ENCODE assay signal across 20 cellular contexts in the genomic region with DNA sequence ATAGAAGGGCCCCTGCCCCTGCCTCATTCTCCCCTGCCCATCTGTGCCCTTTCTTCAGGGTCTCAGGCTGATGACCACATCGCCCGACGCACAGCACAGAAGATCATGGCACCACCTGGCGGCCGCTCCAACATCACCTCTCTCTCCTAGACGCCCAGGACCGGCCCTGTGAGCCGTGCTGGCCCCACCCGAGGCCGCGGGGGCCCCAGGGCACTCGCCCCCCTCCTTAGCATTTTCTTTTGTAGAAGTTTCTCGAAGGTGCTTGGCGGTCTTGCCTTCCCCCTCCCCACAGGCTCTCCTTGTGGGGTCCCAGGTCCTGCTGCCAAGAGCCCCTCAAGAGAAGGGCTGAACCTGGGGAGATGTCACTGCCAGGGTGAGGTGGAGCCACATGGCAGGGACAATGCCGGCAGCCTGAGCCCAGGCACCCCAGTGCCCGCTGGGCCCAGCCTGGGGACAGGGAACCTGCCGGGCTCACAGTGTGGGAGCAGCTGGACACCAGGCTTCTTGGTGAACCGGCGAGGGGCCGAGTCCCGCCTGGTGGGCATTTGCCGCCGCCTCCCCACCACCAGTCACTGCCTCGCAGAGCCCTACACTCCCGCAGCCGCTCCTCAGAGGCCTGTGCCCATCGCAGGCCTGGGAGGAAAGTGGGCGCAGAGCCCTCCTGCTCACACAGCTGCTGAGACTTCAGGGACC. TPM values are rescaled to one million over a fixed set of nuclear protein-coding genes. Genes with fewer than 3 reads are reported as not detected.
A peak's percentile ranks its signal among the peaks of the same experiment; 100 is the strongest.
DNase-seq lines count a peak whose midpoint lies in the region; TF ChIP-seq lines count a peak whose summit lies in the region.
"Had no signal": no experiment of that assay in that cellular context is flagged by ENCODE, and none has a peak within 500 bp of the region (broad histone marks: within the 10 kb centered on the region; RNA-seq: fewer than 3 reads in every experiment).

No MANE protein-coding gene starts in this region.

- peak; percentile 61 for TF ChIP-seq CTCF in 22Rv1 (IDR thresholded peaks at IDR 0.05)

- H3K36me3 ChIP-seq in H7 (replicated peaks; ENCODE audit: control insufficient read depth, insufficient read depth, low read length), result no peaks in the 10 kb centered on the region; the same call in none of the 2 replicates
- H3K36me3 ChIP-seq: breast epithelium had no signal

- no peak overlapping the region for H3K27ac ChIP-seq in 22Rv1
- H3K27ac ChIP-seq: breast epithelium, tibial nerve had no signal

- in situ Hi-C loops in SK-MEL-5 (cut with HindIII; ENCODE audit: low pct_unique_long_range_greater_than_20kb, low sequenced_read_pairs), result no loop called here

- H3K4me3 ChIP-seq in H7 (ENCODE audit: insufficient read depth, low read depth, low read length), result no peak overlapping the region
- H3K4me3 ChIP-seq: breast epithelium, tibial nerve had no signal

- no peaks in the 10 kb centered on the region for H3K27me3 ChIP-seq in H7 (ENCODE audit: control insufficient read depth, insufficient read depth, low read length)
- H3K27me3 ChIP-seq: breast epithelium, tibial nerve had no signal

- DNase-seq in H7, result peak; percentile 87
- DNase-seq in SK-MEL-5 (ENCODE audit: low read depth, low spot score), result peak; percentile 19
- peak; percentile 55 for DNase-seq in iPS-NIHi7 (ENCODE audit: extremely low spot score)
- no peak for DNase-seq in OCI-M1 (lab: John Stamatoyannopoulos, UW)
- no peak for DNase-seq in NCI-H524 (lab: John Stamatoyannopoulos, UW)
- no peak for DNase-seq in SW 1271 (lab: John Stamatoyannopoulos, UW)
- DNase-seq in germinal center (ENCODE audit: low spot score), result no peak
- DNase-seq: activated effector memory CD4-positive, alpha-beta T cell treated with anti-CD3 and anti-CD28 coated beads, Interleukin-2, amount 50 U/mL, for 16 hours; activated T-cell treated with anti-CD3 and anti-CD28 coated beads, Interleukin-2, amount 50 U/mL, for 24 hours; EL; HCEC 1CT; NCI-H1092; NCI-H187; NCI-H2171; NCI-H524 treated with DMSO at 0.1 percent for 48 hours; stimulated activated CD4-positive, alpha-beta T cell treated with anti-CD3 and anti-CD28 coated beads, Interleukin-12 subunit alpha, Interleukin-12 subunit beta, amount 100 ng/mL, for 4 hours; stimulated activated CD4-positive, alpha-beta T cell treated with anti-CD3 and anti-CD28 coated beads, Interleukin-2, amount 100 ng/mL, for 48 hours had no signal

RNA-seq across cellular contexts. Expression of gene DPYSL4, which starts 18.2 kb away (rescaled TPM):
- 7.6 and 9.1 TPM in 2 replicates for total RNA-seq in H7 (2014; rRNA removed; shearing (Covaris generic))
- total RNA-seq in SK-MEL-5 (2014; rRNA removed; shearing (Covaris generic)), result 2.5 and 2.7 TPM in 2 replicates
- 3.0 and 5.5 TPM in 2 replicates for polyA plus RNA-seq in SK-MEL-5 (2015; cell fraction: cytosol; rRNA removed)
- 5.4 and 7.1 TPM in 2 replicates for polyA plus RNA-seq in SK-MEL-5 (2015; cell fraction: nucleus; rRNA removed)

Comparison
In these comparisons a context has a peak if more than half of its experiments do, and no peak if none do; other contexts are left out.
1. DNase-seq: peak in H7 (single experiment), SK-MEL-5 (single experiment) and iPS-NIHi7 (single experiment); none in OCI-M1 (single experiment), NCI-H524 (0 of 2), SW 1271 (0 of 2) and germinal center (single experiment).